In genomic region chr22:38032681-38033521, GRCh38 we compare ENCODE assay signal across 8 cellular contexts. TPM values are rescaled to one million over a fixed set of nuclear protein-coding genes. Genes with fewer than 3 reads are reported as not detected.
DNase-seq lines count a peak whose midpoint lies in the region; ATAC-seq and TF ChIP-seq lines count a peak whose summit lies in the region.
"Had no signal": no experiment of that assay in that cellular context is flagged by ENCODE, and none has a peak within 500 bp of the region (broad histone marks: within the 10 kb centered on the region; RNA-seq: fewer than 3 reads in every experiment).

No MANE protein-coding gene starts in this region.

- no peak for TF ChIP-seq RAD21 in HCT116 (IDR thresholded peaks at IDR 0.05; ENCODE audit: low read depth)

- DNase-seq in HCT116 (ENCODE audit: low read depth, low spot score) (no peak), SKM-1 treated with dmso at 0.1 percent for 144 hours (lab: John Stamatoyannopoulos, UW; ENCODE audit: unreplicated experiment) (peak; percentile 27), foreskin fibroblast (peak; percentile 87 to 93), NCI-H2029 treated with DMSO at 0.1 percent for 48 hours (lab: John Stamatoyannopoulos, UW) (no peak)
- no peak for DNase-seq in activated naive CD8-positive, alpha-beta T cell treated with anti-CD3 and anti-CD28 coated beads, Interleukin-2, amount 50 U/mL, for 24 hours
- DNase-seq in activated T-cell treated with anti-CD3 and anti-CD28 coated beads, Interleukin-2, amount 50 U/mL, for 48 hours: no peak
- DNase-seq: naive thymus-derived CD4-positive, alpha-beta T cell had no signal

- H3K27me3 Mint-ChIP-seq in activated naive CD8-positive, alpha-beta T cell treated with anti-CD3 and anti-CD28 coated beads, Interleukin-2, amount 50 U/mL, for 24 hours: no peaks in the 10 kb centered on the region
- H3K27me3 Mint-ChIP-seq: naive thymus-derived CD4-positive, alpha-beta T cell had no signal

- H3K4me3 Mint-ChIP-seq in activated naive CD8-positive, alpha-beta T cell treated with anti-CD3 and anti-CD28 coated beads, Interleukin-2, amount 50 U/mL, for 24 hours: no peak overlapping the region
- H3K4me3 Mint-ChIP-seq: naive thymus-derived CD4-positive, alpha-beta T cell had no signal

- H3K36me3 Mint-ChIP-seq in activated naive CD8-positive, alpha-beta T cell treated with anti-CD3 and anti-CD28 coated beads, Interleukin-2, amount 50 U/mL, for 24 hours (ENCODE audit: low read depth): no peaks in the 10 kb centered on the region
- H3K36me3 Mint-ChIP-seq: naive thymus-derived CD4-positive, alpha-beta T cell had no signal

- H3K36me3 ChIP-seq in HCT116 (ENCODE audit: control insufficient read depth in 1 of 2, insufficient read depth in 2 of 2, low read length in 2 of 2): no peaks in the 10 kb centered on the region

- no peaks in the 10 kb centered on the region for H3K27me3 ChIP-seq in HCT116 (ENCODE audit: insufficient read depth, low read length)

- no peaks in the 10 kb centered on the region for H3K79me2 ChIP-seq in HCT116 (ENCODE audit: insufficient read depth, low read length)

- H3K27ac ChIP-seq in HCT116 (ENCODE audit: low read depth, low read length) (peak overlapping the region; percentile 90; the same call in 1 of the 2 replicates), temporal lobe (ENCODE audit: low read depth, low read length) (peak overlapping the region; percentile 100)

- no peak overlapping the region for H2AFZ ChIP-seq in HCT116 (ENCODE audit: low read depth, low read length, poor library complexity, severe bottlenecking)

- peaks cover 23 to 33% of the 10 kb centered on the region in 2 experiments for H3K4me1 ChIP-seq in HCT116 (ENCODE audit: control insufficient read depth in 1 of 2, insufficient read depth in 2 of 2, low read length in 2 of 2)

- H3K4me1 Mint-ChIP-seq in activated naive CD8-positive, alpha-beta T cell treated with anti-CD3 and anti-CD28 coated beads, Interleukin-2, amount 50 U/mL, for 24 hours: no peaks in the 10 kb centered on the region

- no TSS peak for BruUV-seq in HCT116 (replicated peaks; lab: Mats Ljungman, UMichigan)

- no peak overlapping the region for H3K4me3 ChIP-seq in HCT116 (replicated peaks in 1 of 2; ENCODE audit: low read depth in 1 of 2, low read length in 2 of 2)
- no peak overlapping the region for H3K4me3 ChIP-seq in foreskin fibroblast (ENCODE audit: low read depth in 1 of 2, low read length in 2 of 2)

- peak overlapping the region; percentile 62; the same call in 1 of the 2 replicates for H3K9ac ChIP-seq in HCT116 (ENCODE audit: low read length)

- H3K4me2 ChIP-seq in HCT116 (ENCODE audit: low read length): peak overlapping the region; percentile 81; the same call in 1 of the 2 replicates

- intact Hi-C loops in HCT116 (cut with micrococcal nuclease): no loop called here

- H3K9me3 Mint-ChIP-seq in activated naive CD8-positive, alpha-beta T cell treated with anti-CD3 and anti-CD28 coated beads, Interleukin-2, amount 50 U/mL, for 24 hours: no peaks in the 10 kb centered on the region
- H3K9me3 Mint-ChIP-seq: naive thymus-derived CD4-positive, alpha-beta T cell had no signal

- no peak for ATAC-seq in HCT116
- no peak for ATAC-seq in activated naive CD8-positive, alpha-beta T cell treated with anti-CD3 and anti-CD28 coated beads, Interleukin-2, amount 50 U/mL, for 24 hours
- ATAC-seq: naive thymus-derived CD4-positive, alpha-beta T cell had no signal

- no peaks in the 10 kb centered on the region for H4K20me1 ChIP-seq in HCT116 (ENCODE audit: insufficient read depth)

- H3K9me2 ChIP-seq in HCT116 (ENCODE audit: insufficient read depth): no peaks in the 10 kb centered on the region

- no peaks in the 10 kb centered on the region for H3K9me3 ChIP-seq in HCT116 (ENCODE audit: control insufficient read depth in 1 of 2, insufficient read depth in 1 of 2, low read depth in 1 of 2, low read length in 2 of 2)

- POLR2A ChIA-PET in HCT116 (lab: Charles Lee): no interaction called here

- TF ChIP-seq CTCF in HCT116 (IDR thresholded peaks at IDR 0.05 in 2 of 3, conservative IDR thresholded peaks at IDR 0.05 in 1 of 3; ENCODE audit: borderline replicate concordance in 1 of 3, insufficient read depth in 1 of 3, low read depth in 2 of 3, low read length in 2 of 3): no peak
- TF ChIP-seq CTCF in foreskin fibroblast (IDR thresholded peaks at IDR 0.05; ENCODE audit: low read depth, low read length): no peak

- RAD21 ChIA-PET in HCT116 (lab: Charles Lee; ENCODE audit: low non-redundant PET in 1 of 2, low total read pairs in 2 of 2, uncharacterized antibody in 2 of 2, unreplicated experiment in 2 of 2): interaction anchor here in 1 of 2 experiments (1.2 kb wide), 1 partner anchor 19 kb away, joined by 3 read pairs; no protein-coding TSS in a partner anchor

- CTCF ChIA-PET in HCT116 (lab: Charles Lee): interaction anchor here (1.9 kb wide), 1 partner anchor 19 kb away, joined by 7 read pairs; no protein-coding TSS in a partner anchor

- H3K27ac Mint-ChIP-seq in activated naive CD8-positive, alpha-beta T cell treated with anti-CD3 and anti-CD28 coated beads, Interleukin-2, amount 50 U/mL, for 24 hours: no peak overlapping the region
- H3K27ac Mint-ChIP-seq: naive thymus-derived CD4-positive, alpha-beta T cell had no signal

- no peak for TF ChIP-seq POLR2A in HCT116 (IDR thresholded peaks at IDR 0.05; ENCODE audit: borderline replicate concordance, extremely low read depth, insufficient read depth, insufficient read length)

TF ChIP-seq in HCT116, 20 proteins besides CTCF, POLR2A, EP300 and RAD21:
- TF ChIP-seq TCF7L2 (IDR thresholded peaks at IDR 0.05; ENCODE audit: borderline replicate concordance, extremely low read depth, insufficient read depth, insufficient read length) (peak; percentile 66), ELF1 (IDR thresholded peaks at IDR 0.05; ENCODE audit: borderline replicate concordance, low read depth) (no peak)

RNA-seq across cellular contexts. Expression of gene PICK1, which starts 24.3 kb away (rescaled TPM):
- total RNA-seq in HCT116 (2021; ENCODE audit: unreplicated experiment) (40.0 TPM), temporal lobe (21.6 TPM)
- polyA plus RNA-seq in HCT116 (2012): 30.7 and 32.6 TPM in 2 replicates

RNA-seq across cellular contexts. Expression of gene SOX10, which starts 48.5 kb away (rescaled TPM):
- total RNA-seq in HCT116 (2021; ENCODE audit: unreplicated experiment) (not detected), temporal lobe (5.2 TPM)
- polyA plus RNA-seq in HCT116 (2012): 0.04 and 0.18 TPM in 2 replicates
- total RNA-seq: naive thymus-derived CD4-positive, alpha-beta T cell had no signal
- polyA plus RNA-seq: naive thymus-derived CD4-positive, alpha-beta T cell had no signal

RNA-seq across cellular contexts. Expression of gene SLC16A8, which starts 51.1 kb away (rescaled TPM):
- total RNA-seq in HCT116 (2021; ENCODE audit: unreplicated experiment): not detected
- polyA plus RNA-seq in HCT116 (2012): 2.8 and 3.5 TPM in 2 replicates
- 1.2 TPM for total RNA-seq in temporal lobe
- total RNA-seq: naive thymus-derived CD4-positive, alpha-beta T cell had no signal
- polyA plus RNA-seq: naive thymus-derived CD4-positive, alpha-beta T cell had no signal

Comparison
In these comparisons a context has a peak if more than half of its experiments do, and no peak if none do; other contexts are left out.
1. DNase-seq: peak in SKM-1 treated with dmso at 0.1 percent for 144 hours (single experiment) and foreskin fibroblast (2 of 2); none in HCT116 (single experiment), NCI-H2029 treated with DMSO at 0.1 percent for 48 hours (single experiment), activated naive CD8-positive, alpha-beta T cell treated with anti-CD3 and anti-CD28 coated beads, Interleukin-2, amount 50 U/mL, for 24 hours (single experiment) and activated T-cell treated with anti-CD3 and anti-CD28 coated beads, Interleukin-2, amount 50 U/mL, for 48 hours (0 of 2).